28 cellular contexts compared by ENCODE assay signal in genomic region chr15:39743611-39744010, GRCh38.
"Had no signal": no experiment of that assay in that cellular context is flagged by ENCODE, and none has a peak within 500 bp of the region (broad histone marks: within the 10 kb centered on the region; RNA-seq: fewer than 3 reads in every experiment).

No MANE protein-coding gene starts in this region.

- H3K36me3 ChIP-seq: adrenal gland, ovary, uterus had no signal

- H3K4me3 ChIP-seq: adrenal gland, body of pancreas, ovary, skin epidermis, uterus had no signal

- FAIRE-seq: endometrium, frontal cortex, islet of Langerhans had no signal

- DNase-seq: activated CD4-positive, alpha-beta T cell treated with anti-CD3 and anti-CD28 coated beads for 4 hours; activated CD4-positive, alpha-beta T cell treated with anti-CD3 and anti-CD28 coated beads, Interleukin-2, amount 50 U/mL, for 4 hours; activated CD4-positive, CD25-positive, alpha-beta regulatory T cell; activated naive CD4-positive, alpha-beta T cell; activated naive CD8-positive, alpha-beta T cell treated with anti-CD3 and anti-CD28 coated beads for 36 hours; activated T-cell treated with anti-CD3 and anti-CD28 coated beads for 4 hours; activated T-cell treated with anti-CD3 and anti-CD28 coated beads, Interleukin-2, amount 50 U/mL, for 72 hours; adrenal gland; aorta; body of pancreas; caudate nucleus; effector CD8-positive, alpha-beta T cell; glutamatergic neuron; left cardiac atrium; left ventricle myocardium superior; mammary epithelial cell; naive thymus-derived CD4-positive, alpha-beta T cell; ovary; retina; stimulated activated CD4-positive, alpha-beta T cell treated with anti-CD3 and anti-CD28 coated beads, Interleukin-4, amount 100 ng/mL, for 4 hours; stimulated activated CD8-positive, alpha-beta memory T cell treated with anti-CD3 and anti-CD28 coated beads, Interleukin-4, amount 100 ng/mL, for 48 hours; stimulated activated naive CD8-positive, alpha-beta T cell treated with anti-CD3 and anti-CD28 coated beads, Interleukin-15, amount 100 ng/mL, for 72 hours; substantia nigra; uterus had no signal

- H3K4me1 ChIP-seq: body of pancreas, uterus had no signal

- H3K27ac ChIP-seq: adrenal gland, body of pancreas, ovary, skin epidermis, uterus had no signal

- H3K27me3 ChIP-seq: adrenal gland, body of pancreas, ovary, uterus had no signal

- H3K9me3 ChIP-seq: adrenal gland, body of pancreas, ovary, uterus had no signal
